22 cellular contexts compared by ENCODE assay signal in genomic region chr12:26770239-26771070, GRCh38.
DNase-seq lines count a peak whose midpoint lies in the region; ATAC-seq, FAIRE-seq and TF ChIP-seq lines count a peak whose summit lies in the region.
"Had no signal": no experiment of that assay in that cellular context is flagged by ENCODE, and none has a peak within 500 bp of the region (broad histone marks: within the 10 kb centered on the region; RNA-seq: fewer than 3 reads in every experiment).

No MANE protein-coding gene starts in this region.

- H3K27me3 ChIP-seq in DND-41 (ENCODE audit: insufficient read depth, low read length, poor library complexity), result no peaks in the 10 kb centered on the region
- H3K27me3 ChIP-seq in small intestine (ENCODE audit: control insufficient read depth in 2 of 2, insufficient read depth in 2 of 2, low read length in 2 of 2), result no peaks in the 10 kb centered on the region
- H3K27me3 ChIP-seq: ovary, right atrium auricular region, tibial artery had no signal

- WGBS in small intestine, 3 donors, result 76 to 90% (median 85%) methylated on average over 5 of the region's 5 CpGs

- no peak overlapping the region for H3K9ac ChIP-seq in DND-41 (ENCODE audit: low read depth, low read length)

- H3K36me3 ChIP-seq in DND-41 (ENCODE audit: insufficient read depth, low read length), result peaks cover 13% of the 10 kb centered on the region
- peaks cover 0 to 2% of the 10 kb centered on the region in 2 donors for H3K36me3 ChIP-seq in small intestine (ENCODE audit: control insufficient read depth in 2 of 2, insufficient read depth in 2 of 2, low read length in 2 of 2)
- H3K36me3 ChIP-seq: ovary, right atrium auricular region, tibial artery had no signal

- H4K20me1 ChIP-seq in DND-41 (ENCODE audit: insufficient read depth, low read length), result no peaks in the 10 kb centered on the region; the same call in 1 of the 2 replicates

- no peak for DNase-seq in DND-41
- peak; percentile 12 for DNase-seq in MV-4-11 (lab: John Stamatoyannopoulos, UW)
- peak; percentile 17 for DNase-seq in kidney glomerular epithelial cell (lab: John Stamatoyannopoulos, UW)
- peak; percentile 82 for DNase-seq in small intestine
- no peak for DNase-seq in NCI-H2196 (lab: John Stamatoyannopoulos, UW; ENCODE audit: unreplicated experiment)
- DNase-seq in GOT3 (lab: John Stamatoyannopoulos, UW), result no peak
- DNase-seq in activated T-cell treated with anti-CD3 and anti-CD28 coated beads, Interleukin-2, amount 50 U/mL, for 1 hour, result no peak
- DNase-seq: activated CD8-positive, alpha-beta T cell treated with anti-CD3 and anti-CD28 coated beads, Interleukin-2, amount 10 ng/mL, durations not matched to agents 7 days and 5 days; activated gamma-delta T cell treated with Interleukin-2 at 50 U/mL for 16 hours; activated T-cell treated with anti-CD3 and anti-CD28 coated beads for 4 hours; DMS79 treated with DMSO at 0.1 percent for 48 hours; NCI-H1092 treated with DMSO at 0.1 percent for 48 hours; NCI-H2029; NCI-H446; nephron progenitor cell; ovary; PC-3; SIG-M5; stimulated activated CD4-positive, alpha-beta T cell treated with anti-CD3 and anti-CD28 coated beads, Interleukin-12 subunit alpha, Interleukin-12 subunit beta, amount 100 ng/mL, for 4 hours; tibial artery had no signal

- no peak overlapping the region for H3K4me3 ChIP-seq in DND-41 (ENCODE audit: low read depth in 1 of 2, low read length in 2 of 2)
- H3K4me3 ChIP-seq in small intestine (ENCODE audit: low read depth in 1 of 2, low read length in 2 of 2), result no peak overlapping the region
- H3K4me3 ChIP-seq: ovary, right atrium auricular region, tibial artery had no signal

- no peak for ATAC-seq in DND-41 (ENCODE audit: insufficient read depth, low read depth)
- ATAC-seq: activated CD4-positive, CD25-positive, alpha-beta regulatory T cell treated with anti-CD3 and anti-CD28 coated beads, Interleukin-2, amount 50 U/mL, for 24 hours; activated CD8-positive, alpha-beta T cell treated with anti-CD3 and anti-CD28 coated beads, Interleukin-2, amount 10 ng/mL, durations not matched to agents 7 days and 5 days; PC-3 had no signal

- no peak overlapping the region for H3K4me2 ChIP-seq in DND-41 (ENCODE audit: insufficient read depth, low read length)

- H3K79me2 ChIP-seq in DND-41 (ENCODE audit: insufficient read depth, low read length), result peaks cover 19% of the 10 kb centered on the region

- TF ChIP-seq CTCF in DND-41 (IDR thresholded peaks at IDR 0.05; ENCODE audit: borderline replicate concordance, extremely low read depth, low read length, poor library complexity, severe bottlenecking), result no peak

- H3K4me1 ChIP-seq in DND-41 (ENCODE audit: insufficient read depth, low read length) (peaks cover 34% of the 10 kb centered on the region), small intestine (ENCODE audit: control insufficient read depth in 2 of 2, insufficient read depth in 1 of 2, low read depth in 1 of 2, low read length in 1 of 2) (peaks cover 7 to 12% of the 10 kb centered on the region in 2 donors)
- H3K4me1 ChIP-seq: right atrium auricular region had no signal

- H3K27ac ChIP-seq in DND-41 (ENCODE audit: low read length), result peak overlapping the region; percentile 64; the same call in 1 of the 2 replicates
- H3K27ac ChIP-seq in small intestine (ENCODE audit: low read depth in 1 of 2, low read length in 1 of 2), result peak overlapping the region in 1 of 2 donors; percentile 30
- H3K27ac ChIP-seq: ovary, right atrium auricular region, tibial artery had no signal

- no peak overlapping the region for H2AFZ ChIP-seq in DND-41 (ENCODE audit: low read depth, low read length)

- H3K9me3 ChIP-seq in DND-41 (ENCODE audit: insufficient read depth, low read length, severe bottlenecking) (no peaks in the 10 kb centered on the region), small intestine (ENCODE audit: control insufficient read depth, low read depth) (no peaks in the 10 kb centered on the region)
- H3K9me3 ChIP-seq: ovary, right atrium auricular region, tibial artery had no signal

- FAIRE-seq in small intestine (lab: Jason Lieb, UNC), result no peak

Comparison
In these comparisons a context has a peak if more than half of its experiments do, and no peak if none do; other contexts are left out.
1. DNase-seq: peak in MV-4-11 (single experiment), kidney glomerular epithelial cell (single experiment) and small intestine (single experiment); none in DND-41 (single experiment), NCI-H2196 (single experiment), GOT3 (single experiment) and activated T-cell treated with anti-CD3 and anti-CD28 coated beads, Interleukin-2, amount 50 U/mL, for 1 hour (single experiment).